Comparison of ENCODE assay signal across 17 cellular contexts in the genomic region with DNA sequence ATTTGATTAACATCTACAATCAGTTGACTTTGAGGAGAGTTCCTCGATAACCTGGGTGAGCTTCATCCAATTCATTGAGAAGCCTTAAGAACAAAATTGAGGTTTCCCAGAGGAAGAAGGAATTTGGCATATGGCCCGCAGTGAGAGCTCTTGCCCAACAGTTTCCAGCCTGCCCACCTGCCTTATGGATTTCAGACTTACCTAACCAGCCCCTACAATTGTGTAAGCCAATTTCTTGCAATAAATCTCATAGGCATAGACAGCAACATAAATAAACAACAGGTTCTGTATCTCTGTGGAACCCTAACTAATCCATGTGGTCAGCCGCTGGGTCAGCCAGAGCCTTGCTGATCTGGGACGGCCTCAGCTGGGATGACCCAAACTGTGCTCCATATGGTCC.
"Had no signal": no experiment of that assay in that cellular context is flagged by ENCODE, and none has a peak within 500 bp of the region (broad histone marks: within the 10 kb centered on the region; RNA-seq: fewer than 3 reads in every experiment).

No MANE protein-coding gene starts in this region.

- H2AFZ ChIP-seq: parathyroid adenoma had no signal

- H3K4me1 ChIP-seq: lower lobe of right lung, parathyroid adenoma had no signal

- ATAC-seq: lower lobe of right lung; natural killer cell treated with Interleukin-12 subunit alpha and Interleukin-12 subunit beta and Interleukin-15 and Interleukin-18, amount 100 ng/mL, for 72 hours; sciatic nerve had no signal

- H3K36me3 Mint-ChIP-seq: mesothelial cell of epicardium; natural killer cell treated with Interleukin-12 subunit alpha and Interleukin-12 subunit beta and Interleukin-15 and Interleukin-18, amount 100 ng/mL, for 72 hours had no signal

- H3K79me2 ChIP-seq: parathyroid adenoma had no signal

- H3K4me3 ChIP-seq: esophagus muscularis mucosa, lower lobe of right lung, tibial nerve had no signal

- H3K27me3 Mint-ChIP-seq: activated naive CD8-positive, alpha-beta T cell had no signal

- H3K27ac Mint-ChIP-seq: activated naive CD8-positive, alpha-beta T cell; mesothelial cell of epicardium; natural killer cell treated with Interleukin-12 subunit alpha and Interleukin-12 subunit beta and Interleukin-15 and Interleukin-18, amount 100 ng/mL, for 72 hours; T-helper 2 cell treated with Interferon-gamma antibody and Interleukin-4, amounts not matched to agents 5 μg/mL and 100 μg/mL, for 36 hours had no signal

- H3K4me1 Mint-ChIP-seq: central memory CD8-positive, alpha-beta T cell had no signal

- H3K9ac ChIP-seq: parathyroid adenoma had no signal

- H3K4me3 Mint-ChIP-seq: activated naive CD8-positive, alpha-beta T cell; central memory CD8-positive, alpha-beta T cell; mesothelial cell of epicardium; natural killer cell treated with Interleukin-12 subunit alpha and Interleukin-12 subunit beta and Interleukin-15 and Interleukin-18, amount 100 ng/mL, for 72 hours; T-helper 2 cell treated with Interferon-gamma antibody and Interleukin-4, amounts not matched to agents 5 μg/mL and 100 μg/mL, for 36 hours had no signal

- H3K9me3 ChIP-seq: lower lobe of right lung, neutrophil, tibial nerve had no signal

- H3K36me3 ChIP-seq: esophagus muscularis mucosa, lower lobe of right lung, neutrophil, tibial nerve had no signal

- H3K27me3 ChIP-seq: esophagus muscularis mucosa, neutrophil, tibial nerve had no signal

- H3K9me3 Mint-ChIP-seq: central memory CD8-positive, alpha-beta T cell; mesothelial cell of epicardium; T-helper 2 cell treated with Interferon-gamma antibody and Interleukin-4, amounts not matched to agents 5 μg/mL and 100 μg/mL, for 36 hours had no signal

- H3K27ac ChIP-seq: esophagus muscularis mucosa, lower lobe of right lung, neutrophil, parathyroid adenoma had no signal

- DNase-seq: activated CD4-positive, alpha-beta T cell treated with anti-CD3 and anti-CD28 coated beads, Interleukin-2, amount 50 U/mL, for 4 hours; activated gamma-delta T cell treated with Interleukin-2 at 50 U/mL for 16 hours; amniotic stem cell; effector CD8-positive, alpha-beta T cell; islet precursor cell; lower lobe of right lung; stimulated activated CD4-positive, alpha-beta T cell treated with anti-CD3 and anti-CD28 coated beads, Interleukin-4, amount 100 ng/mL, for 4 hours had no signal
